1 cellular context compared by ENCODE assay signal in genomic region chr10:119315128-119316001, GRCh38.
A peak's percentile ranks its signal among the peaks of the same experiment; 100 is the strongest.
TF ChIP-seq lines count a peak whose summit lies in the region.

No MANE protein-coding gene starts in this region.

TF ChIP-seq in K562, 482 proteins besides CTCF, POLR2A, EP300 and RAD21 (continued from another document):
- TF ChIP-seq EGR1 (conservative IDR thresholded peaks at IDR 0.05) (no peak), E2F5 (CRISPR knock-in tag; IDR thresholded peaks at IDR 0.05) (no peak), MEIS2 (IDR thresholded peaks at IDR 0.05; ENCODE audit: partially characterized antibody) (peak; percentile 6), MAX (CRISPR knock-in tag; IDR thresholded peaks at IDR 0.05) (peak; percentile 30; the same call in 1 of the 2 replicates), HNRNPL (IDR thresholded peaks at IDR 0.05; ENCODE audit: low read depth, low read length) (no peak), SP1 (CRISPR knock-in tag; IDR thresholded peaks at IDR 0.05) (0 out of 2 replicates have a peak, but pooled peaks have one; percentile 11), SRSF1 (IDR thresholded peaks at IDR 0.05; ENCODE audit: low read depth, low read length) (no peak), RCOR1 (IDR thresholded peaks at IDR 0.05; ENCODE audit: borderline replicate concordance in 1 of 2, low read depth in 2 of 2, low read length in 2 of 2) (no peak), FOXJ3 (CRISPR knock-in tag; IDR thresholded peaks at IDR 0.05) (no peak)
- TF ChIP-seq, protein P1, sequence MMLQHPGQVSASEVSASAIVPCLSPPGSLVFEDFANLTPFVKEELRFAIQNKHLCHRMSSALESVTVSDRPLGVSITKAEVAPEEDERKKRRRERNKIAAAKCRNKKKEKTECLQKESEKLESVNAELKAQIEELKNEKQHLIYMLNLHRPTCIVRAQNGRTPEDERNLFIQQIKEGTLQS (IDR thresholded peaks at IDR 0.05), result peak; percentile 93
- TF ChIP-seq, protein P1 (CRISPR knock-in tag; conservative IDR thresholded peaks at IDR 0.05), result 0 out of 2 replicates have a peak, but pooled peaks have one; percentile 59
